Comparison of ENCODE assay signal across 1 cellular context in the genomic region with DNA sequence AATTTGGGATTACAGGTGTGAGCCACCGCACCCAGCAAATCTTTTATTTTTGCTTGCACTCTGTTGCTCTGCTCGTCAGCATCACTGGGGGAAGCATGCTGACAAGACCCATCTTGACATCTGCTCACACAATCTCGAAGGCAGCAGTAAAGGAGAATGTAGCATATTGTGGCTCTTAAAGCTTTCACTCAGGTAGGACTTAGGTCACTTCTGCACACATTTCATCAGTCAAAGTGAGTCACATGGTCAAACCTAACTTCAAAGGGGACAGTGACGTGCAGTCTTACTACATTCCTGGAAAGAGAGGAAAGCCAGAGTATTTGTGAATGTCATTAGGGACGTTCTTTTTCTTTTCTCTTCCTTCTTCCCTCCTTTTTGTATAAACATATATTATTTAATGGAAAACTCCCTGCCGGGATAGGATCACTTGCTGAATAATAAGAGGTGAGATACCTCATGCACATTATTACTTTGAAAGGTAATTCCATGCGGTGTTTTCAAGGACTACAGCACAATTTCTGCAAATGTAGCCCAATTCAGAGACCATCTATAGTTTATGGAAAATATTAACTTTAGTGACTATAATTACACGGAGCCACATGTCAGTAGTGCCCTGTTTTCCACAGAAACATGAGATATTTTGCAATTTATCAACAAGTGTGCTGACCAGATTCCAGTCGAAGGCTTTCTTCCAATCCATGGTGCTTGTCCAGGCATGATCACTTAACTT.
TF ChIP-seq lines count a peak whose summit lies in the region.

No MANE protein-coding gene starts in this region.

TF ChIP-seq in HepG2, 621 proteins besides CTCF, POLR2A, EP300 and RAD21 (continued from another document and continues in another):
- TF ChIP-seq, protein P1, sequence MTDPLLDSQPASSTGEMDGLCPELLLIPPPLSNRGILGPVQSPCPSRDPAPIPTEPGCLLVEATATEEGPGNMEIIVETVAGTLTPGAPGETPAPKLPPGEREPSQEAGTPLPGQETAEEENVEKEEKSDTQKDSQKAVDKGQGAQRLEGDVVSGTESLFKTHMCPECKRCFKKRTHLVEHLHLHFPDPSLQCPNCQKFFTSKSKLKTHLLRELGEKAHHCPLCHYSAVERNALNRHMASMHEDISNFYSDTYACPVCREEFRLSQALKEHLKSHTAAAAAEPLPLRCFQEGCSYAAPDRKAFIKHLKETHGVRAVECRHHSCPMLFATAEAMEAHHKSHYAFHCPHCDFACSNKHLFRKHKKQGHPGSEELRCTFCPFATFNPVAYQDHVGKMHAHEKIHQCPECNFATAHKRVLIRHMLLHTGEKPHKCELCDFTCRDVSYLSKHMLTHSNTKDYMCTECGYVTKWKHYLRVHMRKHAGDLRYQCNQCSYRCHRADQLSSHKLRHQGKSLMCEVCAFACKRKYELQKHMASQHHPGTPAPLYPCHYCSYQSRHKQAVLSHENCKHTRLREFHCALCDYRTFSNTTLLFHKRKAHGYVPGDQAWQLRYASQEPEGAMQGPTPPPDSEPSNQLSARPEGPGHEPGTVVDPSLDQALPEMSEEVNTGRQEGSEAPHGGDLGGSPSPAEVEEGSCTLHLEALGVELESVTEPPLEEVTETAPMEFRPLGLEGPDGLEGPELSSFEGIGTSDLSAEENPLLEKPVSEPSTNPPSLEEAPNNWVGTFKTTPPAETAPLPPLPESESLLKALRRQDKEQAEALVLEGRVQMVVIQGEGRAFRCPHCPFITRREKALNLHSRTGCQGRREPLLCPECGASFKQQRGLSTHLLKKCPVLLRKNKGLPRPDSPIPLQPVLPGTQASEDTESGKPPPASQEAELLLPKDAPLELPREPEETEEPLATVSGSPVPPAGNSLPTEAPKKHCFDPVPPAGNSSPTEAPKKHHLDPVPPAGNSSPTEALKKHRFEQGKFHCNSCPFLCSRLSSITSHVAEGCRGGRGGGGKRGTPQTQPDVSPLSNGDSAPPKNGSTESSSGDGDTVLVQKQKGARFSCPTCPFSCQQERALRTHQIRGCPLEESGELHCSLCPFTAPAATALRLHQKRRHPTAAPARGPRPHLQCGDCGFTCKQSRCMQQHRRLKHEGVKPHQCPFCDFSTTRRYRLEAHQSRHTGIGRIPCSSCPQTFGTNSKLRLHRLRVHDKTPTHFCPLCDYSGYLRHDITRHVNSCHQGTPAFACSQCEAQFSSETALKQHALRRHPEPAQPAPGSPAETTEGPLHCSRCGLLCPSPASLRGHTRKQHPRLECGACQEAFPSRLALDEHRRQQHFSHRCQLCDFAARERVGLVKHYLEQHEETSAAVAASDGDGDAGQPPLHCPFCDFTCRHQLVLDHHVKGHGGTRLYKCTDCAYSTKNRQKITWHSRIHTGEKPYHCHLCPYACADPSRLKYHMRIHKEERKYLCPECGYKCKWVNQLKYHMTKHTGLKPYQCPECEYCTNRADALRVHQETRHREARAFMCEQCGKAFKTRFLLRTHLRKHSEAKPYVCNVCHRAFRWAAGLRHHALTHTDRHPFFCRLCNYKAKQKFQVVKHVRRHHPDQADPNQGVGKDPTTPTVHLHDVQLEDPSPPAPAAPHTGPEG (CRISPR knock-in tag; IDR thresholded peaks at IDR 0.05): no peak
- TF ChIP-seq KMT2A (CRISPR knock-in tag; IDR thresholded peaks at IDR 0.05) (0 out of 2 replicates have a peak, but pooled peaks have one; percentile 53), ZSCAN22 (CRISPR knock-in tag; IDR thresholded peaks at IDR 0.05) (no peak), ZNF282 (IDR thresholded peaks at IDR 0.05; ENCODE audit: partially characterized antibody) (no peak), SMAD3 (CRISPR knock-in tag; IDR thresholded peaks at IDR 0.05) (no peak), FIP1L1 (IDR thresholded peaks at IDR 0.05; ENCODE audit: borderline replicate concordance, insufficient read depth, low read depth, low read length) (no peak), ZNF644 (CRISPR knock-in tag; IDR thresholded peaks at IDR 0.05; ENCODE audit: low read depth) (peak; percentile 64), ZNF121 (CRISPR knock-in tag; IDR thresholded peaks at IDR 0.05) (no peak), FOXC1 (CRISPR knock-in tag; IDR thresholded peaks at IDR 0.05; ENCODE audit: borderline replicate concordance) (no peak), JDP2 (CRISPR knock-in tag; IDR thresholded peaks at IDR 0.05; ENCODE audit: borderline replicate concordance) (no peak), ZBTB3 (CRISPR knock-in tag; IDR thresholded peaks at IDR 0.05; ENCODE audit: borderline replicate concordance, low read depth) (no peak), HMGA1 (CRISPR knock-in tag; conservative IDR thresholded peaks at IDR 0.05) (no peak), STAT5B (CRISPR knock-in tag; IDR thresholded peaks at IDR 0.05) (no peak), KLF6 (CRISPR knock-in tag; IDR thresholded peaks at IDR 0.05) (no peak), POLR2AphosphoS5 (IDR thresholded peaks at IDR 0.05; ENCODE audit: low read depth, low read length) (no peak), ZNF772 (CRISPR knock-in tag; IDR thresholded peaks at IDR 0.05) (no peak), SSRP1 (CRISPR knock-in tag; IDR thresholded peaks at IDR 0.05) (peak; percentile 89; the same call in 1 of the 2 replicates)
- TF ChIP-seq, protein P2, sequence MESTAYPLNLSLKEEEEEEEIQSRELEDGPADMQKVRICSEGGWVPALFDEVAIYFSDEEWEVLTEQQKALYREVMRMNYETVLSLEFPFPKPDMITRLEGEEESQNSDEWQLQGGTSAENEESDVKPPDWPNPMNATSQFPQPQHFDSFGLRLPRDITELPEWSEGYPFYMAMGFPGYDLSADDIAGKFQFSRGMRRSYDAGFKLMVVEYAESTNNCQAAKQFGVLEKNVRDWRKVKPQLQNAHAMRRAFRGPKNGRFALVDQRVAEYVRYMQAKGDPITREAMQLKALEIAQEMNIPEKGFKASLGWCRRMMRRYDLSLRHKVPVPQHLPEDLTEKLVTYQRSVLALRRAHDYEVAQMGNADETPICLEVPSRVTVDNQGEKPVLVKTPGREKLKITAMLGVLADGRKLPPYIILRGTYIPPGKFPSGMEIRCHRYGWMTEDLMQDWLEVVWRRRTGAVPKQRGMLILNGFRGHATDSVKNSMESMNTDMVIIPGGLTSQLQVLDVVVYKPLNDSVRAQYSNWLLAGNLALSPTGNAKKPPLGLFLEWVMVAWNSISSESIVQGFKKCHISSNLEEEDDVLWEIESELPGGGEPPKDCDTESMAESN (CRISPR knock-in tag; conservative IDR thresholded peaks at IDR 0.05): no peak; the same call in 1 of the 2 replicates
- TF ChIP-seq, protein P3, sequence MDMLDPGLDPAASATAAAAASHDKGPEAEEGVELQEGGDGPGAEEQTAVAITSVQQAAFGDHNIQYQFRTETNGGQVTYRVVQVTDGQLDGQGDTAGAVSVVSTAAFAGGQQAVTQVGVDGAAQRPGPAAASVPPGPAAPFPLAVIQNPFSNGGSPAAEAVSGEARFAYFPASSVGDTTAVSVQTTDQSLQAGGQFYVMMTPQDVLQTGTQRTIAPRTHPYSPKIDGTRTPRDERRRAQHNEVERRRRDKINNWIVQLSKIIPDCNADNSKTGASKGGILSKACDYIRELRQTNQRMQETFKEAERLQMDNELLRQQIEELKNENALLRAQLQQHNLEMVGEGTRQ (IDR thresholded peaks at IDR 0.05; ENCODE audit: low read depth, low read length): peak; percentile 67
- TF ChIP-seq, protein P3 (CRISPR knock-in tag; IDR thresholded peaks at IDR 0.05; ENCODE audit: borderline replicate concordance): peak; percentile 72; the same call in 1 of the 2 replicates
- TF ChIP-seq, protein P4, sequence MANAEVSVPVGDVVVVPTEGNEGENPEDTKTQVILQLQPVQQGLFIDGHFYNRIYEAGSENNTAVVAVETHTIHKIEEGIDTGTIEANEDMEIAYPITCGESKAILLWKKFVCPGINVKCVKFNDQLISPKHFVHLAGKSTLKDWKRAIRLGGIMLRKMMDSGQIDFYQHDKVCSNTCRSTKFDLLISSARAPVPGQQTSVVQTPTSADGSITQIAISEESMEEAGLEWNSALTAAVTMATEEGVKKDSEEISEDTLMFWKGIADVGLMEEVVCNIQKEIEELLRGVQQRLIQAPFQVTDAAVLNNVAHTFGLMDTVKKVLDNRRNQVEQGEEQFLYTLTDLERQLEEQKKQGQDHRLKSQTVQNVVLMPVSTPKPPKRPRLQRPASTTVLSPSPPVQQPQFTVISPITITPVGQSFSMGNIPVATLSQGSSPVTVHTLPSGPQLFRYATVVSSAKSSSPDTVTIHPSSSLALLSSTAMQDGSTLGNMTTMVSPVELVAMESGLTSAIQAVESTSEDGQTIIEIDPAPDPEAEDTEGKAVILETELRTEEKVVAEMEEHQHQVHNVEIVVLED (CRISPR knock-in tag; IDR thresholded peaks at IDR 0.05; ENCODE audit: borderline replicate concordance): no peak
- TF ChIP-seq, protein P5, sequence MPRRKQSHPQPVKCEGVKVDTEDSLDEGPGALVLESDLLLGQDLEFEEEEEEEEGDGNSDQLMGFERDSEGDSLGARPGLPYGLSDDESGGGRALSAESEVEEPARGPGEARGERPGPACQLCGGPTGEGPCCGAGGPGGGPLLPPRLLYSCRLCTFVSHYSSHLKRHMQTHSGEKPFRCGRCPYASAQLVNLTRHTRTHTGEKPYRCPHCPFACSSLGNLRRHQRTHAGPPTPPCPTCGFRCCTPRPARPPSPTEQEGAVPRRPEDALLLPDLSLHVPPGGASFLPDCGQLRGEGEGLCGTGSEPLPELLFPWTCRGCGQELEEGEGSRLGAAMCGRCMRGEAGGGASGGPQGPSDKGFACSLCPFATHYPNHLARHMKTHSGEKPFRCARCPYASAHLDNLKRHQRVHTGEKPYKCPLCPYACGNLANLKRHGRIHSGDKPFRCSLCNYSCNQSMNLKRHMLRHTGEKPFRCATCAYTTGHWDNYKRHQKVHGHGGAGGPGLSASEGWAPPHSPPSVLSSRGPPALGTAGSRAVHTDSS (CRISPR knock-in tag; conservative IDR thresholded peaks at IDR 0.05): no peak
- TF ChIP-seq, protein P6, sequence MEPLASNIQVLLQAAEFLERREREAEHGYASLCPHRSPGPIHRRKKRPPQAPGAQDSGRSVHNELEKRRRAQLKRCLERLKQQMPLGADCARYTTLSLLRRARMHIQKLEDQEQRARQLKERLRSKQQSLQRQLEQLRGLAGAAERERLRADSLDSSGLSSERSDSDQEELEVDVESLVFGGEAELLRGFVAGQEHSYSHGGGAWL (CRISPR knock-in tag; IDR thresholded peaks at IDR 0.05): no peak
- TF ChIP-seq, protein P7, sequence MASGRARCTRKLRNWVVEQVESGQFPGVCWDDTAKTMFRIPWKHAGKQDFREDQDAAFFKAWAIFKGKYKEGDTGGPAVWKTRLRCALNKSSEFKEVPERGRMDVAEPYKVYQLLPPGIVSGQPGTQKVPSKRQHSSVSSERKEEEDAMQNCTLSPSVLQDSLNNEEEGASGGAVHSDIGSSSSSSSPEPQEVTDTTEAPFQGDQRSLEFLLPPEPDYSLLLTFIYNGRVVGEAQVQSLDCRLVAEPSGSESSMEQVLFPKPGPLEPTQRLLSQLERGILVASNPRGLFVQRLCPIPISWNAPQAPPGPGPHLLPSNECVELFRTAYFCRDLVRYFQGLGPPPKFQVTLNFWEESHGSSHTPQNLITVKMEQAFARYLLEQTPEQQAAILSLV (CRISPR knock-in tag; IDR thresholded peaks at IDR 0.05; ENCODE audit: borderline replicate concordance): no peak
- TF ChIP-seq, protein P8, sequence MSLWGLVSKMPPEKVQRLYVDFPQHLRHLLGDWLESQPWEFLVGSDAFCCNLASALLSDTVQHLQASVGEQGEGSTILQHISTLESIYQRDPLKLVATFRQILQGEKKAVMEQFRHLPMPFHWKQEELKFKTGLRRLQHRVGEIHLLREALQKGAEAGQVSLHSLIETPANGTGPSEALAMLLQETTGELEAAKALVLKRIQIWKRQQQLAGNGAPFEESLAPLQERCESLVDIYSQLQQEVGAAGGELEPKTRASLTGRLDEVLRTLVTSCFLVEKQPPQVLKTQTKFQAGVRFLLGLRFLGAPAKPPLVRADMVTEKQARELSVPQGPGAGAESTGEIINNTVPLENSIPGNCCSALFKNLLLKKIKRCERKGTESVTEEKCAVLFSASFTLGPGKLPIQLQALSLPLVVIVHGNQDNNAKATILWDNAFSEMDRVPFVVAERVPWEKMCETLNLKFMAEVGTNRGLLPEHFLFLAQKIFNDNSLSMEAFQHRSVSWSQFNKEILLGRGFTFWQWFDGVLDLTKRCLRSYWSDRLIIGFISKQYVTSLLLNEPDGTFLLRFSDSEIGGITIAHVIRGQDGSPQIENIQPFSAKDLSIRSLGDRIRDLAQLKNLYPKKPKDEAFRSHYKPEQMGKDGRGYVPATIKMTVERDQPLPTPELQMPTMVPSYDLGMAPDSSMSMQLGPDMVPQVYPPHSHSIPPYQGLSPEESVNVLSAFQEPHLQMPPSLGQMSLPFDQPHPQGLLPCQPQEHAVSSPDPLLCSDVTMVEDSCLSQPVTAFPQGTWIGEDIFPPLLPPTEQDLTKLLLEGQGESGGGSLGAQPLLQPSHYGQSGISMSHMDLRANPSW (CRISPR knock-in tag; IDR thresholded peaks at IDR 0.05; ENCODE audit: borderline replicate concordance): no peak
- TF ChIP-seq, protein P9, sequence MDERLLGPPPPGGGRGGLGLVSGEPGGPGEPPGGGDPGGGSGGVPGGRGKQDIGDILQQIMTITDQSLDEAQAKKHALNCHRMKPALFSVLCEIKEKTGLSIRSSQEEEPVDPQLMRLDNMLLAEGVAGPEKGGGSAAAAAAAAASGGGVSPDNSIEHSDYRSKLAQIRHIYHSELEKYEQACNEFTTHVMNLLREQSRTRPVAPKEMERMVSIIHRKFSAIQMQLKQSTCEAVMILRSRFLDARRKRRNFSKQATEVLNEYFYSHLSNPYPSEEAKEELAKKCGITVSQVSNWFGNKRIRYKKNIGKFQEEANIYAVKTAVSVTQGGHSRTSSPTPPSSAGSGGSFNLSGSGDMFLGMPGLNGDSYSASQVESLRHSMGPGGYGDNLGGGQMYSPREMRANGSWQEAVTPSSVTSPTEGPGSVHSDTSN (CRISPR knock-in tag; IDR thresholded peaks at IDR 0.05): no peak
- TF ChIP-seq, protein P10, sequence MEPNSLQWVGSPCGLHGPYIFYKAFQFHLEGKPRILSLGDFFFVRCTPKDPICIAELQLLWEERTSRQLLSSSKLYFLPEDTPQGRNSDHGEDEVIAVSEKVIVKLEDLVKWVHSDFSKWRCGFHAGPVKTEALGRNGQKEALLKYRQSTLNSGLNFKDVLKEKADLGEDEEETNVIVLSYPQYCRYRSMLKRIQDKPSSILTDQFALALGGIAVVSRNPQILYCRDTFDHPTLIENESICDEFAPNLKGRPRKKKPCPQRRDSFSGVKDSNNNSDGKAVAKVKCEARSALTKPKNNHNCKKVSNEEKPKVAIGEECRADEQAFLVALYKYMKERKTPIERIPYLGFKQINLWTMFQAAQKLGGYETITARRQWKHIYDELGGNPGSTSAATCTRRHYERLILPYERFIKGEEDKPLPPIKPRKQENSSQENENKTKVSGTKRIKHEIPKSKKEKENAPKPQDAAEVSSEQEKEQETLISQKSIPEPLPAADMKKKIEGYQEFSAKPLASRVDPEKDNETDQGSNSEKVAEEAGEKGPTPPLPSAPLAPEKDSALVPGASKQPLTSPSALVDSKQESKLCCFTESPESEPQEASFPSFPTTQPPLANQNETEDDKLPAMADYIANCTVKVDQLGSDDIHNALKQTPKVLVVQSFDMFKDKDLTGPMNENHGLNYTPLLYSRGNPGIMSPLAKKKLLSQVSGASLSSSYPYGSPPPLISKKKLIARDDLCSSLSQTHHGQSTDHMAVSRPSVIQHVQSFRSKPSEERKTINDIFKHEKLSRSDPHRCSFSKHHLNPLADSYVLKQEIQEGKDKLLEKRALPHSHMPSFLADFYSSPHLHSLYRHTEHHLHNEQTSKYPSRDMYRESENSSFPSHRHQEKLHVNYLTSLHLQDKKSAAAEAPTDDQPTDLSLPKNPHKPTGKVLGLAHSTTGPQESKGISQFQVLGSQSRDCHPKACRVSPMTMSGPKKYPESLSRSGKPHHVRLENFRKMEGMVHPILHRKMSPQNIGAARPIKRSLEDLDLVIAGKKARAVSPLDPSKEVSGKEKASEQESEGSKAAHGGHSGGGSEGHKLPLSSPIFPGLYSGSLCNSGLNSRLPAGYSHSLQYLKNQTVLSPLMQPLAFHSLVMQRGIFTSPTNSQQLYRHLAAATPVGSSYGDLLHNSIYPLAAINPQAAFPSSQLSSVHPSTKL (CRISPR knock-in tag; IDR thresholded peaks at IDR 0.05): peak; percentile 78
